ENCODE assay signal across 1 cellular context in genomic region chr7:76316984-76317781, GRCh38.
TF ChIP-seq lines count a peak whose summit lies in the region.

No MANE protein-coding gene starts in this region.

TF ChIP-seq in GM23338, 12 proteins besides CTCF, POLR2A, EP300 and RAD21 (continued from another document):
- no peak for TF ChIP-seq ETS1 (IDR thresholded peaks at IDR 0.05)
- TF ChIP-seq ZNF114 (CRISPR knock-in tag; IDR thresholded peaks at IDR 0.05), result no peak
- TF ChIP-seq POLR2AphosphoS5 (IDR thresholded peaks at IDR 0.05; ENCODE audit: low read depth), result no peak
- TF ChIP-seq ZNF462 (CRISPR knock-in tag; IDR thresholded peaks at IDR 0.05), result no peak
- TF ChIP-seq STAT1 (IDR thresholded peaks at IDR 0.05; ENCODE audit: unreplicated experiment), result no peak
TF ChIP-seq in GM23338: peak in this region for 0.
